In genomic region chr5:96662725-96663513, GRCh38 we compare ENCODE assay signal across 8 cellular contexts. TPM values are rescaled to one million over a fixed set of nuclear protein-coding genes. Genes with fewer than 3 reads are reported as not detected.
A peak's percentile ranks its signal among the peaks of the same experiment; 100 is the strongest.
DNase-seq lines count a peak whose midpoint lies in the region; ATAC-seq and TF ChIP-seq lines count a peak whose summit lies in the region.

No MANE protein-coding gene starts in this region.

- WGBS in lung, 2 donors: 0% methylated on average over 59 of the region's 59 CpGs

- H3K27ac ChIP-seq in duodenal mucosa (ENCODE audit: low read depth, low read length) (peak overlapping the region; percentile 93), lung (ENCODE audit: low read depth in 1 of 2, low read length in 1 of 2) (peak overlapping the region; percentile 100)

- H3K4me3 ChIP-seq in BE2C (ENCODE audit: low read depth, low read length): peak overlapping the region; percentile 79
- H3K4me3 ChIP-seq in duodenal mucosa (ENCODE audit: low read depth in 1 of 2, low read length in 2 of 2): peak overlapping the region; percentile 88 to 97
- H3K4me3 ChIP-seq in lung: peak overlapping the region; percentile 92

- POLR2A ChIA-PET in activated CD4-positive, alpha-beta memory T cell treated with anti-CD3 and anti-CD28 coated beads, Interleukin-2, amount 10 ng/mL, durations not matched to agents 7 days and 5 days (lab: Charles Lee): interaction anchor here (0.6 to 4.8 kb wide), 41 partner anchors 8 to 1041 kb away, joined by 3 to 62 read pairs (median 6); partner anchors contain the start of genes ELL2, ERAP1, ERAP2 and LNPEP

- no peaks in the 10 kb centered on the region for H3K9me3 Mint-ChIP-seq in activated CD4-positive, alpha-beta memory T cell treated with anti-CD3 and anti-CD28 coated beads, Interleukin-2, amount 10 ng/mL, durations not matched to agents 7 days and 5 days

- CTCF ChIA-PET in activated CD4-positive, alpha-beta memory T cell treated with anti-CD3 and anti-CD28 coated beads, Interleukin-2, amount 10 ng/mL, durations not matched to agents 7 days and 5 days (lab: Charles Lee): interaction anchor here (0.7 to 3.8 kb wide), 8 partner anchors 8 to 1016 kb away, joined by 3 to 20 read pairs (median 4); partner anchors contain the start of gene RFESD

- H3K4me1 ChIP-seq in BE2C (peaks cover 3% of the 10 kb centered on the region; the same call in 1 of the 2 replicates), duodenal mucosa (ENCODE audit: control insufficient read depth in 1 of 2, insufficient read depth in 2 of 2, low read length in 2 of 2) (peaks cover 41 to 46% of the 10 kb centered on the region in 2 donors), lung (ENCODE audit: control insufficient read depth in 2 of 2, insufficient read depth in 2 of 2, low read length in 2 of 2) (peaks cover 3 to 7% of the 10 kb centered on the region in 2 donors)

- H3K36me3 Mint-ChIP-seq in activated CD4-positive, alpha-beta memory T cell treated with anti-CD3 and anti-CD28 coated beads, Interleukin-2, amount 10 ng/mL, durations not matched to agents 7 days and 5 days (ENCODE audit: low read depth): peaks cover 17% of the 10 kb centered on the region

- peak overlapping the region; percentile 68 to 74 for H3K9ac ChIP-seq in duodenal mucosa (ENCODE audit: low read depth in 1 of 2, low read length in 2 of 2)

- H3K27me3 ChIP-seq in BE2C: peaks cover 16% of the 10 kb centered on the region
- H3K27me3 ChIP-seq in duodenal mucosa (ENCODE audit: control insufficient read depth in 1 of 2, insufficient read depth in 2 of 2, low read length in 2 of 2): no peaks in the 10 kb centered on the region
- H3K27me3 ChIP-seq in lung (ENCODE audit: control insufficient read depth, insufficient read depth): no peaks in the 10 kb centered on the region

- no peaks in the 10 kb centered on the region for H3K9me3 ChIP-seq in BE2C
- H3K9me3 ChIP-seq in duodenal mucosa (ENCODE audit: control insufficient read depth in 1 of 2, low read length in 2 of 2): no peaks in the 10 kb centered on the region
- H3K9me3 ChIP-seq in lung (ENCODE audit: control insufficient read depth in 2 of 2, insufficient read depth in 1 of 2, low read length in 1 of 2): no peaks in the 10 kb centered on the region

- peak overlapping the region; percentile 99 for H3K27ac Mint-ChIP-seq in activated CD4-positive, alpha-beta memory T cell treated with anti-CD3 and anti-CD28 coated beads, Interleukin-2, amount 10 ng/mL, durations not matched to agents 7 days and 5 days

- peaks cover 46% of the 10 kb centered on the region for H3K4me1 Mint-ChIP-seq in activated CD4-positive, alpha-beta memory T cell treated with anti-CD3 and anti-CD28 coated beads, Interleukin-2, amount 10 ng/mL, durations not matched to agents 7 days and 5 days

- peak; percentile 14 for TF ChIP-seq POLR2A in GM19099 (IDR thresholded peaks at IDR 0.05; ENCODE audit: extremely low read depth, insufficient read length, low read depth)

- ATAC-seq in HG03354 (IDR thresholded peaks at IDR 0.05; ENCODE audit: poor library complexity, severe bottlenecking, unreplicated experiment) (peak; percentile 72), lung (ENCODE audit: insufficient read depth, low FRiP score) (peak; percentile 91)

- H3K36me3 ChIP-seq in BE2C: no peaks in the 10 kb centered on the region
- H3K36me3 ChIP-seq in duodenal mucosa (ENCODE audit: control insufficient read depth in 1 of 2, insufficient read depth in 2 of 2, low read length in 2 of 2): no peaks in the 10 kb centered on the region
- no peaks in the 10 kb centered on the region for H3K36me3 ChIP-seq in lung (ENCODE audit: control insufficient read depth in 2 of 2, insufficient read depth in 2 of 2, low read length in 2 of 2)

- H3K4me3 Mint-ChIP-seq in activated CD4-positive, alpha-beta memory T cell treated with anti-CD3 and anti-CD28 coated beads, Interleukin-2, amount 10 ng/mL, durations not matched to agents 7 days and 5 days: peak overlapping the region; percentile 99

- DNase-seq in BE2C: peak; percentile 70
- DNase-seq in NCI-H510A (lab: John Stamatoyannopoulos, UW): peak; percentile 37
- peak; percentile 91 for DNase-seq in activated CD4-positive, alpha-beta memory T cell treated with anti-CD3 and anti-CD28 coated beads, Interleukin-2, amount 10 ng/mL, durations not matched to agents 7 days and 5 days
- peak; percentile 92 for DNase-seq in lung (ENCODE audit: low spot score)
- peak; percentile 71 to 81 (median 76) for DNase-seq in stimulated activated CD4-positive, alpha-beta T cell treated with anti-CD3 and anti-CD28 coated beads, TNF-alpha, amount 100 ng/mL, for 4 hours (ENCODE audit: low read depth in 3 of 3)

- H3K27me3 Mint-ChIP-seq in activated CD4-positive, alpha-beta memory T cell treated with anti-CD3 and anti-CD28 coated beads, Interleukin-2, amount 10 ng/mL, durations not matched to agents 7 days and 5 days: peaks cover 19% of the 10 kb centered on the region

- TF ChIP-seq CTCF in BE2C (IDR thresholded peaks at IDR 0.05; ENCODE audit: low read depth, low read length): no peak
- TF ChIP-seq CTCF in lung (IDR thresholded peaks at IDR 0.05; ENCODE audit: control extremely low read depth, extremely low read depth): no peak

RNA-seq across cellular contexts. Expression of gene CAST, which starts 0.7 kb away (rescaled TPM):
- 27.5 TPM for polyA plus RNA-seq in BE2C (2012; ENCODE audit: insufficient read depth, insufficient read length, low read depth)
- 100 to 1,000 TPM; 170 to 179 TPM for total RNA-seq in activated CD4-positive, alpha-beta memory T cell treated with anti-CD3 and anti-CD28 coated beads, Interleukin-2, amount 10 ng/mL, durations not matched to agents 7 days and 5 days
- total RNA-seq in lung: 100 to 1,000 TPM; 269 to 279 TPM
- polyA plus RNA-seq in lung: 10 to 100 TPM; 84.8 to 98.6 TPM

Comparison
In these comparisons a context has a peak if more than half of its experiments do, and no peak if none do; other contexts are left out.
1. Peak in every context shown above with its lines: DNase-seq, ATAC-seq, H3K4me3 ChIP-seq and H3K27ac ChIP-seq.
2. DNase-seq: peak in every context shown above with its lines; median percentile 92 in lung; 91 in activated CD4-positive, alpha-beta memory T cell treated with anti-CD3 and anti-CD28 coated beads, Interleukin-2, amount 10 ng/mL, durations not matched to agents 7 days and 5 days; 76 in stimulated activated CD4-positive, alpha-beta T cell treated with anti-CD3 and anti-CD28 coated beads, TNF-alpha, amount 100 ng/mL, for 4 hours; 70 in BE2C; 37 in NCI-H510A.